Comparison of ENCODE assay signal across 16 cellular contexts in genomic region chr9:38419216-38419615, GRCh38. TPM values are rescaled to one million over a fixed set of nuclear protein-coding genes. Genes with fewer than 3 reads are reported as not detected.
DNase-seq lines count a peak whose midpoint lies in the region; ATAC-seq and TF ChIP-seq lines count a peak whose summit lies in the region.
"Had no signal": no experiment of that assay in that cellular context is flagged by ENCODE, and none has a peak within 500 bp of the region (broad histone marks: within the 10 kb centered on the region; RNA-seq: fewer than 3 reads in every experiment).

No MANE protein-coding gene starts in this region.

- peak overlapping the region; percentile 92 for H3K4me3 Mint-ChIP-seq in glutamatergic neuron (ENCODE audit: unreplicated experiment)
- no peak overlapping the region for H3K4me3 Mint-ChIP-seq in type B pancreatic cell
- no peak overlapping the region for H3K4me3 Mint-ChIP-seq in chondrocyte (ENCODE audit: unreplicated experiment)

- H3K27ac ChIP-seq in right cardiac atrium (ENCODE audit: low read length) = no peak overlapping the region

- no peaks in the 10 kb centered on the region for H3K27me3 ChIP-seq in right cardiac atrium (ENCODE audit: control insufficient read depth, insufficient read depth)
- H3K27me3 ChIP-seq: BE2C had no signal

- H3K9me3 ChIP-seq in right cardiac atrium (ENCODE audit: control insufficient read depth, low read length) = no peaks in the 10 kb centered on the region
- H3K9me3 ChIP-seq: BE2C had no signal

- ATAC-seq in right cardiac atrium (no peak), HG02981 (IDR thresholded peaks at IDR 0.05; ENCODE audit: unreplicated experiment) (no peak), HG02588 (IDR thresholded peaks at IDR 0.05; ENCODE audit: unreplicated experiment) (no peak)
- ATAC-seq: PC-3 had no signal

- TF ChIP-seq CTCF in glutamatergic neuron (IDR thresholded peaks at IDR 0.05; ENCODE audit: partially characterized antibody, unreplicated experiment) (no peak), type B pancreatic cell (conservative IDR thresholded peaks at IDR 0.05) (no peak), chondrocyte (IDR thresholded peaks at IDR 0.05) (no peak)

- H3K9me3 Mint-ChIP-seq in glutamatergic neuron (ENCODE audit: unreplicated experiment) = peaks cover 33% of the 10 kb centered on the region
- H3K9me3 Mint-ChIP-seq in type B pancreatic cell = no peaks in the 10 kb centered on the region
- H3K9me3 Mint-ChIP-seq in chondrocyte (ENCODE audit: low read depth) = no peaks in the 10 kb centered on the region

- H3K27ac Mint-ChIP-seq in glutamatergic neuron (ENCODE audit: unreplicated experiment) = peak overlapping the region; percentile 100
- peak overlapping the region; percentile 44 for H3K27ac Mint-ChIP-seq in type B pancreatic cell
- no peak overlapping the region for H3K27ac Mint-ChIP-seq in chondrocyte (ENCODE audit: unreplicated experiment)

- peaks cover 36% of the 10 kb centered on the region for H3K27me3 Mint-ChIP-seq in glutamatergic neuron (ENCODE audit: unreplicated experiment)
- H3K27me3 Mint-ChIP-seq in type B pancreatic cell = peaks cover 56% of the 10 kb centered on the region
- H3K27me3 Mint-ChIP-seq in chondrocyte (ENCODE audit: low read depth) = no peaks in the 10 kb centered on the region

- H3K36me3 Mint-ChIP-seq in glutamatergic neuron (ENCODE audit: unreplicated experiment) = no peaks in the 10 kb centered on the region
- no peaks in the 10 kb centered on the region for H3K36me3 Mint-ChIP-seq in type B pancreatic cell
- no peaks in the 10 kb centered on the region for H3K36me3 Mint-ChIP-seq in chondrocyte (ENCODE audit: low read depth)

- no peak overlapping the region for H3K4me3 ChIP-seq in right cardiac atrium (ENCODE audit: low read length)

- DNase-seq in cardiac septum (ENCODE audit: low spot score) = peak; percentile 33
- no peak for DNase-seq in right cardiac atrium
- DNase-seq in NCI-H345 (lab: John Stamatoyannopoulos, UW) = peak; percentile 27
- DNase-seq in glutamatergic neuron = no peak
- no peak for DNase-seq in type B pancreatic cell (ENCODE audit: extremely low spot score, unreplicated experiment)
- DNase-seq in chondrocyte (ENCODE audit: low spot score) = no peak
- DNase-seq: BE2C, Karpas-422, NCI-H1694 treated with DMSO at 0.1 percent for 48 hours, NCI-H2081 treated with DMSO at 0.1 percent for 48 hours, NCI-H446 treated with DMSO at 0.1 percent for 48 hours, PC-3, Right ventricle myocardium superior had no signal

- H3K4me1 ChIP-seq in right cardiac atrium (ENCODE audit: control insufficient read depth, insufficient read depth, low read length) = no peaks in the 10 kb centered on the region

- intact Hi-C loops in cardiac septum (cut with DNase I) = no loop called here
- intact Hi-C loops in right cardiac atrium (cut with DNase I) = loop anchor here in 1 of 4 donors (5.0 kb wide), 1 partner anchor 52 kb away; no protein-coding TSS in a partner anchor

- peaks cover 57% of the 10 kb centered on the region for H3K4me1 Mint-ChIP-seq in glutamatergic neuron (ENCODE audit: low read depth, unreplicated experiment)
- peaks cover 31% of the 10 kb centered on the region for H3K4me1 Mint-ChIP-seq in type B pancreatic cell (ENCODE audit: unreplicated experiment)
- peaks cover 12% of the 10 kb centered on the region for H3K4me1 Mint-ChIP-seq in chondrocyte (ENCODE audit: low read depth)

- 74% methylated on average over 6 of the region's 6 CpGs for WGBS in right cardiac atrium

RNA-seq across cellular contexts. Expression of gene IGFBPL1, which starts 5.0 kb away (rescaled TPM):
- 0.30 TPM for total RNA-seq in cardiac septum
- 1 to 10 TPM in 2 of 4 donors, under 1 TPM in 2; 0.53 to 5.0 (median 2.3) TPM for total RNA-seq in right cardiac atrium
- 0.25 TPM for polyA plus RNA-seq in right cardiac atrium
- 590 TPM for total RNA-seq in glutamatergic neuron (ENCODE audit: unreplicated experiment)
- 9.7 and 26.7 TPM in 2 replicates for total RNA-seq in type B pancreatic cell (ENCODE audit: low replicate concordance)
- total RNA-seq in chondrocyte = 1.3 to 3.6 TPM (median 2.8 TPM) in 3 replicates
- total RNA-seq: Right ventricle myocardium superior, RPMI7951 had no signal

RNA-seq across cellular contexts. Expression of gene ALDH1B1, which starts 26.7 kb away (rescaled TPM):
- total RNA-seq in cardiac septum (21.0 TPM), right cardiac atrium (10 to 100 TPM; 12.4 to 27.2 (median 13.7) TPM), glutamatergic neuron (ENCODE audit: unreplicated experiment) (15.3 TPM), type B pancreatic cell (ENCODE audit: low replicate concordance) (13.3 and 29.1 TPM in 2 replicates), chondrocyte (36.8 to 74.6 TPM (median 74.2 TPM) in 3 replicates)
- polyA plus RNA-seq in right cardiac atrium = 11.5 TPM

Comparison
In these comparisons a context has a peak if more than half of its experiments do, and no peak if none do; other contexts are left out.
1. DNase-seq: peak in cardiac septum (single experiment) and NCI-H345 (single experiment); none in right cardiac atrium (0 of 3), glutamatergic neuron (single experiment), type B pancreatic cell (single experiment) and chondrocyte (single experiment).
2. RNA of gene IGFBPL1, which starts 5.0 kb away (total RNA-seq): 590 TPM in glutamatergic neuron (single experiment); 9.7 to 26.7 TPM in type B pancreatic cell, 0.53 to 5.0 TPM in right cardiac atrium, 1.3 to 3.6 TPM in chondrocyte and 0.30 TPM in cardiac septum (single experiment); every median in the first group is over 10 times any median in the second.